13 cellular contexts compared by ENCODE assay signal in genomic region chr2:120589782-120590608, GRCh38.
DNase-seq lines count a peak whose midpoint lies in the region; FAIRE-seq and TF ChIP-seq lines count a peak whose summit lies in the region.
"Had no signal": no experiment of that assay in that cellular context is flagged by ENCODE, and none has a peak within 500 bp of the region (broad histone marks: within the 10 kb centered on the region; RNA-seq: fewer than 3 reads in every experiment).

No MANE protein-coding gene starts in this region.

- peak; percentile 99 for FAIRE-seq in bronchial epithelial cell (lab: Jason Lieb, UNC)

- peak overlapping the region; percentile 98 for H3K27ac ChIP-seq in ACC112 (ENCODE audit: low read depth, low read length)
- H3K27ac ChIP-seq: BLaER1 treated with 17β-estradiol and CSF1 and Interleukin-3, amounts not matched to agents 10 nM and 100 nM had no signal

- H2AFZ ChIP-seq in ACC112 (ENCODE audit: low read length, unreplicated experiment) = peak overlapping the region; percentile 51

- TF ChIP-seq CTCF in bronchial epithelial cell (IDR thresholded peaks at IDR 0.05; ENCODE audit: insufficient read depth, low read length, severe bottlenecking) = no peak

- peak; percentile 83 for DNase-seq in HS-5 (ENCODE audit: low read depth)
- DNase-seq in bronchial epithelial cell (ENCODE audit: low read depth) = peak; percentile 96
- DNase-seq in kidney glomerular epithelial cell (lab: John Stamatoyannopoulos, UW) = peak; percentile 74
- DNase-seq in DMS 273 (lab: John Stamatoyannopoulos, UW; ENCODE audit: unreplicated experiment) = no peak
- DNase-seq in cortex of kidney (lab: John Stamatoyannopoulos, UW) = no peak
- no peak for DNase-seq in C1 segment of cervical spinal cord (lab: John Stamatoyannopoulos, UW)
- DNase-seq in GDM1 (lab: John Stamatoyannopoulos, UW) = no peak
- DNase-seq: activated CD4-positive, alpha-beta T cell treated with anti-CD3 and anti-CD28 coated beads, Interleukin-2, amount 10 ng/mL, durations not matched to agents 24 days and 14 days; activated naive CD8-positive, alpha-beta T cell treated with anti-CD3 and anti-CD28 coated beads for 36 hours; SIG-M5; stimulated activated naive CD8-positive, alpha-beta T cell treated with anti-CD3 and anti-CD28 coated beads, Interleukin-15, amount 100 ng/mL, for 72 hours had no signal

- H3K36me3 ChIP-seq in ACC112 (ENCODE audit: insufficient read depth, low read length) (no peaks in the 10 kb centered on the region), bronchial epithelial cell (ENCODE audit: control insufficient read depth, insufficient read depth, low read length) (no peaks in the 10 kb centered on the region)
- H3K36me3 ChIP-seq: BLaER1 treated with 17β-estradiol and CSF1 and Interleukin-3, amounts not matched to agents 10 nM and 100 nM had no signal

- H3K27me3 ChIP-seq in ACC112 (ENCODE audit: insufficient read depth, low read length) (no peaks in the 10 kb centered on the region), bronchial epithelial cell (ENCODE audit: control insufficient read depth, insufficient read depth, low read length) (no peaks in the 10 kb centered on the region)

- H3K4me3 ChIP-seq in ACC112 (ENCODE audit: low read depth, low read length) (peak overlapping the region; percentile 32; the same call in 1 of the 2 replicates), bronchial epithelial cell (ENCODE audit: low read depth, low read length) (no peak overlapping the region)
- H3K4me3 ChIP-seq: BLaER1 treated with 17β-estradiol and CSF1 and Interleukin-3, amounts not matched to agents 10 nM and 100 nM had no signal

- peaks cover 23% of the 10 kb centered on the region for H3K4me1 ChIP-seq in ACC112 (ENCODE audit: control insufficient read depth, insufficient read depth, low read length, unreplicated experiment)

- no peaks in the 10 kb centered on the region for H3K79me2 ChIP-seq in ACC112 (ENCODE audit: control insufficient read depth, insufficient read depth, low read length, unreplicated experiment)

Comparison
In these comparisons a context has a peak if more than half of its experiments do, and no peak if none do; other contexts are left out.
1. DNase-seq: peak in HS-5 (single experiment), bronchial epithelial cell (single experiment) and kidney glomerular epithelial cell (single experiment); none in DMS 273 (single experiment), cortex of kidney (single experiment), C1 segment of cervical spinal cord (0 of 14) and GDM1 (single experiment).